ENCODE assay signal across 30 cellular contexts in genomic region chr16:52713740-52714139, GRCh38.
"Had no signal": no experiment of that assay in that cellular context is flagged by ENCODE, and none has a peak within 500 bp of the region (broad histone marks: within the 10 kb centered on the region; RNA-seq: fewer than 3 reads in every experiment).

No MANE protein-coding gene starts in this region.

- H3K36me3 ChIP-seq: ascending aorta, cardiac muscle cell, WERI-Rb-1 had no signal

- H3K4me1 ChIP-seq: ascending aorta had no signal

- DNase-seq: activated CD4-positive, alpha-beta memory T cell treated with anti-CD3 and anti-CD28 coated beads, Interleukin-2, amount 10 ng/mL, durations not matched to agents 7 days and 5 days; activated CD4-positive, alpha-beta T cell treated with anti-CD3 and anti-CD28 coated beads for 1 hour; activated CD4-positive, alpha-beta T cell treated with anti-CD3 and anti-CD28 coated beads for 36 hours; activated CD4-positive, alpha-beta T cell treated with anti-CD3 and anti-CD28 coated beads for 48 hours; activated CD4-positive, alpha-beta T cell treated with anti-CD3 and anti-CD28 coated beads, Interleukin-2, amount 10 ng/mL, durations not matched to agents 7 days and 5 days; activated CD4-positive, alpha-beta T cell treated with anti-CD3 and anti-CD28 coated beads, Interleukin-2, amount 50 U/mL, for 48 hours; activated CD4-positive, CD25-positive, alpha-beta regulatory T cell; activated CD8-positive, alpha-beta memory T cell treated with anti-CD3 and anti-CD28 coated beads for 24 hours; activated CD8-positive, alpha-beta memory T cell treated with anti-CD3 and anti-CD28 coated beads, Interleukin-2, amount 10 ng/mL, durations not matched to agents 7 days and 5 days; activated CD8-positive, alpha-beta memory T cell treated with anti-CD3 and anti-CD28 coated beads, Interleukin-2, amount 50 U/mL, for 48 hours; activated CD8-positive, alpha-beta T cell treated with anti-CD3 and anti-CD28 coated beads, Interleukin-2, amount 10 ng/mL, durations not matched to agents 7 days and 5 days; activated effector memory CD4-positive, alpha-beta T cell treated with Interleukin-2 at 50 U/mL for 16 hours; activated gamma-delta T cell; activated naive CD4-positive, alpha-beta T cell treated with anti-CD3 and anti-CD28 coated beads, Interleukin-2, amount 10 ng/mL, durations not matched to agents 7 days and 5 days; activated naive CD4-positive, alpha-beta T cell treated with Interleukin-2 at 50 U/mL for 16 hours; activated naive CD8-positive, alpha-beta T cell treated with anti-CD3 and anti-CD28 coated beads, Interleukin-2, amount 10 ng/mL, durations not matched to agents 7 days and 5 days; activated naive CD8-positive, alpha-beta T cell treated with anti-CD3 and anti-CD28 coated beads, Interleukin-2, amount 50 U/mL, for 24 hours; activated T-cell treated with anti-CD3 and anti-CD28 coated beads, Interleukin-2, amount 50 U/mL, for 24 hours; activated T-cell treated with anti-CD3 and anti-CD28 coated beads, Interleukin-2, amount 50 U/mL, for 48 hours; amygdala; anterior cingulate cortex; caudate nucleus; cerebellar nuclear complex; T-helper 2 cell; T-helper 9 cell; WERI-Rb-1 had no signal

- H3K27me3 ChIP-seq: ascending aorta had no signal

- H3K4me3 ChIP-seq: ascending aorta, cardiac muscle cell had no signal

- ATAC-seq: activated CD4-positive, alpha-beta T cell treated with anti-CD3 and anti-CD28 coated beads for 36 hours; activated CD4-positive, CD25-positive, alpha-beta regulatory T cell treated with anti-CD3 and anti-CD28 coated beads, Interleukin-2, amount 50 U/mL, for 24 hours; activated CD8-positive, alpha-beta memory T cell treated with anti-CD3 and anti-CD28 coated beads, Interleukin-2, amount 10 ng/mL, durations not matched to agents 7 days and 5 days; activated CD8-positive, alpha-beta T cell treated with anti-CD3 and anti-CD28 coated beads, Interleukin-2, amount 10 ng/mL, durations not matched to agents 7 days and 5 days; activated naive CD8-positive, alpha-beta T cell treated with anti-CD3 and anti-CD28 coated beads, Interleukin-2, amount 50 U/mL, for 24 hours; WTC11 had no signal

- H3K27ac ChIP-seq: ascending aorta, cardiac muscle cell, WERI-Rb-1 had no signal

- H3K9me3 ChIP-seq: ascending aorta had no signal
